Comparison of ENCODE assay signal across 22 cellular contexts in the genomic region with DNA sequence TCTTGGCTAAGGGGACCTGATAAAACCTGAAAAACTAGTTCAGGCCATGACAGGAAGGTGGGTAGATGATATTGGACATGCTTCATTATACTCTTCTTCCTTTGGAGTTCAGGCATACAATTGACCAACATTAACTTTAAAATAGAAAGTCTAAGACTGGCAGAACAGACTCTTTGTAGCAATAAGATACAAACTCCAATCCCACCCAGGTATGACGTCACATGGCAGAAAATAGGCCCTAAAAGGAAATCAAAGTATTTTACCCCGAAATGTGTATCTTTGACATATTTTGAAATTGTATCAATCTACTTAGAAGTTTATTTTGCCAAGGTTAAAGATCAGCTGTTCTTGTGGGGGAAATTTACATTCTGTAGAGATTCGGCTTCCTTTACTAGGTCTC.
DNase-seq lines count a peak whose midpoint lies in the region; ATAC-seq, FAIRE-seq and TF ChIP-seq lines count a peak whose summit lies in the region.
"Had no signal": no experiment of that assay in that cellular context is flagged by ENCODE, and none has a peak within 500 bp of the region (broad histone marks: within the 10 kb centered on the region; RNA-seq: fewer than 3 reads in every experiment).

No MANE protein-coding gene starts in this region.

- TF ChIP-seq EP300 in HepG2 (IDR thresholded peaks at IDR 0.05; ENCODE audit: low read depth in 2 of 2, low read length in 2 of 2), result no peak
- no peak for TF ChIP-seq EP300 in HepG2 (CRISPR knock-in tag; IDR thresholded peaks at IDR 0.05; ENCODE audit: borderline replicate concordance)

- no peak overlapping the region for H2AFZ ChIP-seq in HepG2 (ENCODE audit: low read length)

- H3K27ac ChIP-seq in HepG2 (ENCODE audit: extremely low read length, insufficient read depth, low read length) (no peak overlapping the region), right lobe of liver (no peak overlapping the region)
- H3K27ac ChIP-seq: 22Rv1, BLaER1, C4-2B had no signal

- H3K79me2 ChIP-seq in HepG2 (ENCODE audit: insufficient read depth, low read length), result no peaks in the 10 kb centered on the region

- 11% methylated on average over 3 of the region's 3 CpGs for WGBS in HepG2 (ENCODE audit: low lambda C conversion rate)
- 88% methylated on average over 3 of the region's 3 CpGs for WGBS in right lobe of liver (ENCODE audit: insufficient coverage, low coverage, low lambda C conversion rate, missing lambda C conversion rate)

- H3K4me2 ChIP-seq in HepG2 (ENCODE audit: low read depth, low read length), result no peak overlapping the region
- H3K4me2 ChIP-seq: BLaER1 had no signal

- in situ Hi-C loops in HepG2 (cut with HindIII; ENCODE audit: extremely low pct_ligation_motif_present, low pct_unique_long_range_greater_than_20kb), result no loop called here

- FAIRE-seq in HepG2 (lab: Jason Lieb, UNC) (no peak), bronchial epithelial cell (lab: Jason Lieb, UNC) (no peak)
- FAIRE-seq: A204.1, GM12891, GM18507, H54 had no signal

- no peaks in the 10 kb centered on the region for H4K20me1 ChIP-seq in HepG2 (ENCODE audit: insufficient read depth, low read length)
- H4K20me1 ChIP-seq: BLaER1 had no signal

- ATAC-seq in HepG2 (no peak), right lobe of liver (no peak)
- ATAC-seq: CD8-positive, alpha-beta T cell had no signal

- POLR2A ChIA-PET in HepG2 (lab: Yijun Ruan, JAX), result no interaction called here

- no TSS peak for BruUV-seq in HepG2 (replicated peaks; lab: Mats Ljungman, UMichigan)

- H3K36me3 ChIP-seq in HepG2 (replicated peaks in 1 of 2; ENCODE audit: control insufficient read depth in 1 of 2, insufficient read depth in 2 of 2, low read length in 2 of 2) (no peaks in the 10 kb centered on the region), right lobe of liver (no peaks in the 10 kb centered on the region), bronchial epithelial cell (ENCODE audit: control insufficient read depth, insufficient read depth, low read length) (no peaks in the 10 kb centered on the region)
- H3K36me3 ChIP-seq: BLaER1, HAP-1 had no signal

- intact Hi-C loops in HepG2 (cut with micrococcal nuclease; ENCODE audit: unreplicated experiment), result no loop called here
- intact Hi-C loops in right lobe of liver (cut with DNase I), result no loop called here

- no peak overlapping the region for H3K4me3 ChIP-seq in HepG2 (replicated peaks in 1 of 3; ENCODE audit: insufficient read depth in 1 of 3, low read depth in 2 of 3, low read length in 3 of 3)
- H3K4me3 ChIP-seq in right lobe of liver, result no peak overlapping the region
- no peak overlapping the region for H3K4me3 ChIP-seq in bronchial epithelial cell (ENCODE audit: low read depth, low read length)
- H3K4me3 ChIP-seq: BLaER1, HAP-1 had no signal

- TF ChIP-seq POLR2A in HepG2 (IDR thresholded peaks at IDR 0.05; ENCODE audit: insufficient read depth in 1 of 2, low read depth in 2 of 2, low read length in 2 of 2) (no peak), right lobe of liver (IDR thresholded peaks at IDR 0.05) (no peak)

- H3K4me1 ChIP-seq in HepG2 (ENCODE audit: insufficient read depth, low read length), result no peaks in the 10 kb centered on the region
- H3K4me1 ChIP-seq in right lobe of liver, result no peaks in the 10 kb centered on the region
- H3K4me1 ChIP-seq: BLaER1, Caco-2, HAP-1 had no signal

- CTCF ChIA-PET in HepG2 (lab: Yijun Ruan, JAX; ENCODE audit: low intra/inter-chr PET ratio, low total read pairs), result no interaction called here

- no peak for TF ChIP-seq RAD21 in HepG2 (CRISPR knock-in tag; IDR thresholded peaks at IDR 0.05)

- H3K27me3 ChIP-seq in HepG2 (ENCODE audit: control insufficient read depth in 1 of 2, insufficient read depth in 2 of 2, low read length in 2 of 2) (no peaks in the 10 kb centered on the region), right lobe of liver (no peaks in the 10 kb centered on the region), bronchial epithelial cell (ENCODE audit: control insufficient read depth, insufficient read depth, low read length) (no peaks in the 10 kb centered on the region)
- H3K27me3 ChIP-seq: BLaER1 had no signal

- H3K9ac ChIP-seq in HepG2 (ENCODE audit: insufficient read depth, low read depth, low read length), result no peak overlapping the region
- H3K9ac ChIP-seq: BLaER1 had no signal

- TF ChIP-seq CTCF in HepG2 (CRISPR knock-in tag; IDR thresholded peaks at IDR 0.05), result no peak
- no peak for TF ChIP-seq CTCF in right lobe of liver (IDR thresholded peaks at IDR 0.05)
- TF ChIP-seq CTCF in bronchial epithelial cell (IDR thresholded peaks at IDR 0.05; ENCODE audit: insufficient read depth, low read length, severe bottlenecking), result no peak

- DNase-seq in NCI-H345 (lab: John Stamatoyannopoulos, UW) (peak; percentile 3), NCI-H345 treated with DMSO at 0.1 percent for 48 hours (lab: John Stamatoyannopoulos, UW; ENCODE audit: unreplicated experiment) (no peak), HepG2 (ENCODE audit: low spot score) (no peak), right lobe of liver (no peak), bronchial epithelial cell (ENCODE audit: low read depth) (peak; percentile 7)
- DNase-seq in activated CD8-positive, alpha-beta memory T cell treated with anti-CD3 and anti-CD28 coated beads for 24 hours, result no peak
- DNase-seq: Caco-2; CD4-positive, CD25-positive, alpha-beta regulatory T cell; CD8-positive, alpha-beta T cell; DMS153; DMS79 treated with DMSO at 0.1 percent for 48 hours; GF-D8; GOT3; HFFc6 had no signal

- H3K9me3 ChIP-seq in HepG2 (ENCODE audit: low read length) (no peaks in the 10 kb centered on the region), right lobe of liver (no peaks in the 10 kb centered on the region)
- H3K9me3 ChIP-seq: BLaER1, Caco-2, HAP-1 had no signal

TF ChIP-seq in HepG2, 621 proteins besides CTCF, POLR2A, EP300 and RAD21:
- TF ChIP-seq CREB1 (IDR thresholded peaks at IDR 0.05) (peak; percentile 94), CREB1 (CRISPR knock-in tag; IDR thresholded peaks at IDR 0.05) (no peak), KLF13 (CRISPR knock-in tag; IDR thresholded peaks at IDR 0.05) (no peak), ATF7 (IDR thresholded peaks at IDR 0.05) (peak; percentile 88), ATF7 (CRISPR knock-in tag; IDR thresholded peaks at IDR 0.05) (no peak), ZNF44 (CRISPR knock-in tag; IDR thresholded peaks at IDR 0.05) (no peak)
- TF ChIP-seq, protein P1, sequence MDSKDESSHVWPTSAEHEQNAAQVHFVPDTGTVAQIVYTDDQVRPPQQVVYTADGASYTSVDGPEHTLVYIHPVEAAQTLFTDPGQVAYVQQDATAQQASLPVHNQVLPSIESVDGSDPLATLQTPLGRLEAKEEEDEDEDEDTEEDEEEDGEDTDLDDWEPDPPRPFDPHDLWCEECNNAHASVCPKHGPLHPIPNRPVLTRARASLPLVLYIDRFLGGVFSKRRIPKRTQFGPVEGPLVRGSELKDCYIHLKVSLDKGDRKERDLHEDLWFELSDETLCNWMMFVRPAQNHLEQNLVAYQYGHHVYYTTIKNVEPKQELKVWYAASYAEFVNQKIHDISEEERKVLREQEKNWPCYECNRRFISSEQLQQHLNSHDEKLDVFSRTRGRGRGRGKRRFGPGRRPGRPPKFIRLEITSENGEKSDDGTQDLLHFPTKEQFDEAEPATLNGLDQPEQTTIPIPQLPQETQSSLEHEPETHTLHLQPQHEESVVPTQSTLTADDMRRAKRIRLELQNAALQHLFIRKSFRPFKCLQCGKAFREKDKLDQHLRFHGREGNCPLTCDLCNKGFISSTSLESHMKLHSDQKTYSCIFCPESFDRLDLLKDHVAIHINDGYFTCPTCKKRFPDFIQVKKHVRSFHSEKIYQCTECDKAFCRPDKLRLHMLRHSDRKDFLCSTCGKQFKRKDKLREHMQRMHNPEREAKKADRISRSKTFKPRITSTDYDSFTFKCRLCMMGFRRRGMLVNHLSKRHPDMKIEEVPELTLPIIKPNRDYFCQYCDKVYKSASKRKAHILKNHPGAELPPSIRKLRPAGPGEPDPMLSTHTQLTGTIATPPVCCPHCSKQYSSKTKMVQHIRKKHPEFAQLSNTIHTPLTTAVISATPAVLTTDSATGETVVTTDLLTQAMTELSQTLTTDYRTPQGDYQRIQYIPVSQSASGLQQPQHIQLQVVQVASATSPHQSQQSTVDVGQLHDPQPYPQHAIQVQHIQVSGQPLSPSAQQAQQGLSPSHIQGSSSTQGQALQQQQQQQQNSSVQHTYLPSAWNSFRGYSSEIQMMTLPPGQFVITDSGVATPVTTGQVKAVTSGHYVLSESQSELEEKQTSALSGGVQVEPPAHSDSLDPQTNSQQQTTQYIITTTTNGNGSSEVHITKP (CRISPR knock-in tag; IDR thresholded peaks at IDR 0.05; ENCODE audit: low read depth), result no peak

Comparison
In these comparisons a context has a peak if more than half of its experiments do, and no peak if none do; other contexts are left out.
1. DNase-seq: peak in NCI-H345 (single experiment) and bronchial epithelial cell (single experiment); none in NCI-H345 treated with DMSO at 0.1 percent for 48 hours (single experiment), HepG2 (single experiment), right lobe of liver (0 of 3) and activated CD8-positive, alpha-beta memory T cell treated with anti-CD3 and anti-CD28 coated beads for 24 hours (single experiment).